ENCODE assay signal across 8 cellular contexts in genomic region chr16:86072328-86073102, GRCh38.
DNase-seq lines count a peak whose midpoint lies in the region; ATAC-seq, FAIRE-seq and TF ChIP-seq lines count a peak whose summit lies in the region.

No MANE protein-coding gene starts in this region.

- H3K4me3 ChIP-seq in kidney (ENCODE audit: low read length in 2 of 2), result no peak overlapping the region

- TF ChIP-seq CTCF in kidney (IDR thresholded peaks at IDR 0.05; ENCODE audit: borderline replicate concordance, extremely low read depth, insufficient read depth), result peak; percentile 79

- in situ Hi-C loops in T47D (cut with HindIII; ENCODE audit: low pct_unique_long_range_greater_than_20kb, low sequenced_read_pairs), result no loop called here

- H3K36me3 ChIP-seq in kidney (ENCODE audit: control insufficient read depth in 1 of 2, insufficient read depth in 2 of 2, low read length in 2 of 2), result no peaks in the 10 kb centered on the region

- no peak overlapping the region for H3K9ac ChIP-seq in kidney (ENCODE audit: low read length in 2 of 2)

- FAIRE-seq in kidney (lab: Jason Lieb, UNC), result peak; percentile 51

- no peaks in the 10 kb centered on the region for H3K9me3 ChIP-seq in kidney (ENCODE audit: control insufficient read depth in 1 of 2, low read length in 2 of 2)

- intact Hi-C loops in kidney (cut with DNase I), result loop anchor here (5.0 kb wide), 1 partner anchor 445 kb away; no protein-coding TSS in a partner anchor

- DNase-seq in DMS114 treated with DMSO at 0.1 percent for 48 hours (lab: John Stamatoyannopoulos, UW; ENCODE audit: unreplicated experiment) (peak; percentile 73), HuH-7.5 (ENCODE audit: low spot score) (peak; percentile 73), SHP77 treated with DMSO at 0.1 percent for 48 hours (lab: John Stamatoyannopoulos, UW) (peak; percentile 6), T47D (ENCODE audit: low read depth in 1 of 2, low spot score in 1 of 2) (peak; percentile 76 to 80), kidney (peak; percentile 80)
- peak; percentile 9 for DNase-seq in stimulated activated CD4-positive, alpha-beta T cell treated with anti-CD3 and anti-CD28 coated beads, Interleukin-2, amount 100 ng/mL, for 4 hours (ENCODE audit: low read depth)

- ATAC-seq in GM19328 (IDR thresholded peaks at IDR 0.05; ENCODE audit: unreplicated experiment) (no peak), HG02884 (IDR thresholded peaks at IDR 0.05; ENCODE audit: unreplicated experiment) (no peak)

- H3K4me1 ChIP-seq in kidney (ENCODE audit: control insufficient read depth in 1 of 2, insufficient read depth in 1 of 2, low read depth in 1 of 2, low read length in 2 of 2), result no peaks in the 10 kb centered on the region

- H3K27ac ChIP-seq in kidney (ENCODE audit: low read depth in 2 of 2, low read length in 2 of 2), result no peak overlapping the region

Comparison
In these comparisons a context has a peak if more than half of its experiments do, and no peak if none do; other contexts are left out.
1. DNase-seq: peak in every context shown above with its lines; median percentile 80 in kidney; 78 in T47D; 73 in DMS114 treated with DMSO at 0.1 percent for 48 hours; 73 in HuH-7.5; 9 in stimulated activated CD4-positive, alpha-beta T cell treated with anti-CD3 and anti-CD28 coated beads, Interleukin-2, amount 100 ng/mL, for 4 hours; 6 in SHP77 treated with DMSO at 0.1 percent for 48 hours.